16 cellular contexts compared by ENCODE assay signal in the genomic region with DNA sequence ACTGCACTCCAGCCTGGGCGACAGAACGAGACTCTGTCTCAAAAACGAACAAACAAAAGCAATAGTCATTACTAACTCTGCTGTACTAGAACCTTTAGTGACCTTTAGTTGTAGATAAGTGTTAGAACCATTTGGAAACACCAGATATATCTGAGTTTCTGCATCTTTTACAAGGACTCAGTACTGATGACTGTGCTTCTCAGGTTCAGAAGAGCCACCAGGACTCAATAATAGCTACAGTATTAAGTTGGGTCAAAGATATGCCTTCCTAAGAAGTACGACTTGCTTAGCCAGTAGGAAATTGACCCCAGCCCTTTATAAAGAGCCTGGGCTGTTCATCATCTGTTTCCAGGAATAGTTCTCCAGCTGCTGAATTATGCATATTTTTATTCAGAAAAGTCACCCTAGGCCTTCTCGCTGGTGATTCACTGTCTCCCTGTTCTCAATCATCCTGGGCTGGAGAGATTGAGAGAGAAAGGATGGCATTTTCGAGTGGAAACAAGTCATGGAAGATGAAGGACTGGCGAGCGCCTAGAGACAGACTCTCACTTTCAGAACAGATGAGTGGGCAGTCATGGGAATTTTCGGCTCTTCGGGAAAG.
"Had no signal": no experiment of that assay in that cellular context is flagged by ENCODE, and none has a peak within 500 bp of the region (broad histone marks: within the 10 kb centered on the region; RNA-seq: fewer than 3 reads in every experiment).

No MANE protein-coding gene starts in this region.

- H3K9me3 ChIP-seq: lower lobe of right lung, pancreas, sigmoid colon, tibial nerve, uterus had no signal

- ATAC-seq: activated CD4-positive, CD25-positive, alpha-beta regulatory T cell treated with anti-CD3 and anti-CD28 coated beads, Interleukin-2, amount 50 U/mL, for 24 hours; left cardiac atrium; lower lobe of right lung; stimulated activated naive B cell treated with anti-CD40 and anti-IgM and Interleukin-4, amounts not matched to agents 10 μg/mL and 1 μg/mL and 100 μg/mL, for 72 hours had no signal

- H3K4me3 ChIP-seq: lower lobe of right lung, pancreas, sigmoid colon, tibial nerve, uterus had no signal

- H3K36me3 ChIP-seq: lower lobe of right lung, pancreas, sigmoid colon, tibial nerve, uterus had no signal

- H3K27ac Mint-ChIP-seq: activated naive CD8-positive, alpha-beta T cell treated with anti-CD3 and anti-CD28 coated beads for 36 hours; stimulated activated naive B cell treated with anti-CD40 and anti-IgM and Interleukin-4, amounts not matched to agents 10 μg/mL and 1 μg/mL and 100 μg/mL, for 72 hours had no signal

- H3K27ac ChIP-seq: lower lobe of right lung, pancreas, sigmoid colon, tibial nerve, uterus had no signal

- H3K27me3 ChIP-seq: pancreas, sigmoid colon, tibial nerve, uterus had no signal

- H3K9me3 Mint-ChIP-seq: activated naive CD8-positive, alpha-beta T cell treated with anti-CD3 and anti-CD28 coated beads for 36 hours; neural crest cell; stimulated activated naive B cell treated with anti-CD40 and anti-IgM and Interleukin-4, amounts not matched to agents 10 μg/mL and 1 μg/mL and 100 μg/mL, for 72 hours had no signal

- DNase-seq: activated CD4-positive, alpha-beta T cell treated with anti-CD3 and anti-CD28 coated beads, Interleukin-2, amount 50 U/mL, for 4 hours; activated naive CD8-positive, alpha-beta T cell treated with anti-CD3 and anti-CD28 coated beads for 36 hours; activated T-cell treated with anti-CD3 and anti-CD28 coated beads, Interleukin-2, amount 50 U/mL, for 48 hours; aorta; effector memory CD4-positive, alpha-beta T cell; foreskin melanocyte; left cardiac atrium; lower lobe of right lung; pancreas; sigmoid colon; stimulated activated naive B cell treated with anti-CD40 and anti-IgM and Interleukin-4, amounts not matched to agents 10 μg/mL and 1 μg/mL and 100 μg/mL, for 72 hours; T-helper 9 cell; uterus had no signal

- H3K36me3 Mint-ChIP-seq: activated naive CD8-positive, alpha-beta T cell treated with anti-CD3 and anti-CD28 coated beads for 36 hours had no signal

- H3K27me3 Mint-ChIP-seq: stimulated activated naive B cell treated with anti-CD40 and anti-IgM and Interleukin-4, amounts not matched to agents 10 μg/mL and 1 μg/mL and 100 μg/mL, for 72 hours had no signal

- H3K4me1 ChIP-seq: lower lobe of right lung, tibial nerve, uterus had no signal

- H3K4me3 Mint-ChIP-seq: activated naive CD8-positive, alpha-beta T cell treated with anti-CD3 and anti-CD28 coated beads for 36 hours; neural crest cell; stimulated activated naive B cell treated with anti-CD40 and anti-IgM and Interleukin-4, amounts not matched to agents 10 μg/mL and 1 μg/mL and 100 μg/mL, for 72 hours had no signal
